In genomic region chr1:58874757-58875755, GRCh38 we compare ENCODE assay signal across 9 cellular contexts.
DNase-seq lines count a peak whose midpoint lies in the region; ATAC-seq and TF ChIP-seq lines count a peak whose summit lies in the region.
"Had no signal": no experiment of that assay in that cellular context is flagged by ENCODE, and none has a peak within 500 bp of the region (broad histone marks: within the 10 kb centered on the region; RNA-seq: fewer than 3 reads in every experiment).

No MANE protein-coding gene starts in this region.

- ATAC-seq in GM18498 (IDR thresholded peaks at IDR 0.05; ENCODE audit: unreplicated experiment) (no peak), GM21528 (IDR thresholded peaks at IDR 0.05; ENCODE audit: low FRiP score, unreplicated experiment) (no peak)
- no peak for ATAC-seq in naive thymus-derived CD4-positive, alpha-beta T cell

- no peaks in the 10 kb centered on the region for H3K27me3 ChIP-seq in duodenal mucosa (ENCODE audit: control insufficient read depth in 1 of 2, insufficient read depth in 2 of 2, low read length in 2 of 2)
- H3K27me3 ChIP-seq in naive thymus-derived CD4-positive, alpha-beta T cell (ENCODE audit: control insufficient read depth in 2 of 2, insufficient read depth in 2 of 2, low read length in 2 of 2), result no peaks in the 10 kb centered on the region

- peak overlapping the region; percentile 85 for H3K27ac Mint-ChIP-seq in mesothelial cell of epicardium
- H3K27ac Mint-ChIP-seq in naive thymus-derived CD4-positive, alpha-beta T cell, result no peak overlapping the region
- H3K27ac Mint-ChIP-seq: CD4-positive, CD25-positive, alpha-beta regulatory T cell had no signal

- CTCF ChIA-PET in naive thymus-derived CD4-positive, alpha-beta T cell (lab: Charles Lee), result no interaction called here

- no peaks in the 10 kb centered on the region for H3K36me3 Mint-ChIP-seq in mesothelial cell of epicardium
- peaks cover 0 to 12% (median 3%) of the 10 kb centered on the region in 5 donors for H3K36me3 Mint-ChIP-seq in naive thymus-derived CD4-positive, alpha-beta T cell
- H3K36me3 Mint-ChIP-seq: CD4-positive, CD25-positive, alpha-beta regulatory T cell had no signal

- POLR2A ChIA-PET in naive thymus-derived CD4-positive, alpha-beta T cell (lab: Charles Lee), result no interaction called here

- peak; percentile 76 for DNase-seq in AG08395 (ENCODE audit: low spot score)
- DNase-seq in NCI-H2107 treated with DMSO at 0.1 percent for 48 hours (lab: John Stamatoyannopoulos, UW; ENCODE audit: unreplicated experiment), result peak; percentile 99
- DNase-seq in mesothelial cell of epicardium (ENCODE audit: low spot score in 2 of 2, unreplicated experiment in 2 of 2), result no peak
- DNase-seq in naive thymus-derived CD4-positive, alpha-beta T cell, result no peak
- DNase-seq in activated CD4-positive, CD25-positive, alpha-beta regulatory T cell treated with anti-CD3 and anti-CD28 coated beads, Interleukin-2, amount 50 U/mL, for 72 hours, result no peak
- DNase-seq: CD4-positive, CD25-positive, alpha-beta regulatory T cell had no signal

- peak overlapping the region; percentile 14 to 15 for H3K9ac ChIP-seq in duodenal mucosa (ENCODE audit: low read depth in 1 of 2, low read length in 2 of 2)

- no peak for TF ChIP-seq CTCF in mesothelial cell of epicardium (IDR thresholded peaks at IDR 0.05; ENCODE audit: unreplicated experiment)

- intact Hi-C loops in naive thymus-derived CD4-positive, alpha-beta T cell (cut with micrococcal nuclease), result no loop called here

- H3K27ac ChIP-seq in duodenal mucosa (ENCODE audit: low read depth, low read length), result no peak overlapping the region
- H3K27ac ChIP-seq in naive thymus-derived CD4-positive, alpha-beta T cell (ENCODE audit: low read depth, low read length), result no peak overlapping the region

- H3K4me1 Mint-ChIP-seq in mesothelial cell of epicardium, result peaks cover 26% of the 10 kb centered on the region
- H3K4me1 Mint-ChIP-seq in naive thymus-derived CD4-positive, alpha-beta T cell, result peaks cover 0 to 11% (median 0%) of the 10 kb centered on the region in 7 donors

- H3K4me3 ChIP-seq in duodenal mucosa (ENCODE audit: low read depth in 1 of 2, low read length in 2 of 2), result peak overlapping the region in 1 of 2 donors; percentile 26
- H3K4me3 ChIP-seq in naive thymus-derived CD4-positive, alpha-beta T cell (ENCODE audit: low read length), result no peak overlapping the region

- no peaks in the 10 kb centered on the region for H3K27me3 Mint-ChIP-seq in mesothelial cell of epicardium (ENCODE audit: low read depth)
- H3K27me3 Mint-ChIP-seq in naive thymus-derived CD4-positive, alpha-beta T cell, result peaks cover 0 to 9% (median 0%) of the 10 kb centered on the region in 5 donors

- H3K9me3 ChIP-seq in duodenal mucosa (ENCODE audit: control insufficient read depth in 1 of 2, low read length in 2 of 2), result no peaks in the 10 kb centered on the region
- no peaks in the 10 kb centered on the region for H3K9me3 ChIP-seq in naive thymus-derived CD4-positive, alpha-beta T cell (ENCODE audit: control insufficient read depth in 2 of 3, low read length in 3 of 3)

- H3K4me3 Mint-ChIP-seq in mesothelial cell of epicardium, result no peak overlapping the region
- H3K4me3 Mint-ChIP-seq in naive thymus-derived CD4-positive, alpha-beta T cell, result no peak overlapping the region
- H3K4me3 Mint-ChIP-seq: CD4-positive, CD25-positive, alpha-beta regulatory T cell had no signal

- H3K9me3 Mint-ChIP-seq in mesothelial cell of epicardium, result peaks cover 11% of the 10 kb centered on the region
- peaks cover 0 to 6% (median 0%) of the 10 kb centered on the region in 11 donors for H3K9me3 Mint-ChIP-seq in naive thymus-derived CD4-positive, alpha-beta T cell

- peaks cover 23 to 29% of the 10 kb centered on the region in 2 donors for H3K4me1 ChIP-seq in duodenal mucosa (ENCODE audit: control insufficient read depth in 1 of 2, insufficient read depth in 2 of 2, low read length in 2 of 2)
- no peaks in the 10 kb centered on the region for H3K4me1 ChIP-seq in naive thymus-derived CD4-positive, alpha-beta T cell (ENCODE audit: control insufficient read depth in 2 of 2, insufficient read depth in 2 of 2, low read length in 2 of 2)

- H3K36me3 ChIP-seq in duodenal mucosa (ENCODE audit: control insufficient read depth in 1 of 2, insufficient read depth in 2 of 2, low read length in 2 of 2), result no peaks in the 10 kb centered on the region
- H3K36me3 ChIP-seq in naive thymus-derived CD4-positive, alpha-beta T cell (ENCODE audit: control insufficient read depth in 2 of 3, insufficient read depth in 3 of 3, low read length in 3 of 3), result no peaks in the 10 kb centered on the region

Comparison
In these comparisons a context has a peak if more than half of its experiments do, and no peak if none do; other contexts are left out.
1. DNase-seq: peak in AG08395 (single experiment) and NCI-H2107 treated with DMSO at 0.1 percent for 48 hours (single experiment); none in mesothelial cell of epicardium (0 of 2), naive thymus-derived CD4-positive, alpha-beta T cell (0 of 9) and activated CD4-positive, CD25-positive, alpha-beta regulatory T cell treated with anti-CD3 and anti-CD28 coated beads, Interleukin-2, amount 50 U/mL, for 72 hours (single experiment).